Comparison of ENCODE assay signal across 2 cellular contexts in genomic region chr1:941588-942383, GRCh38.
TF ChIP-seq lines count a peak whose summit lies in the region.

No MANE protein-coding gene starts in this region.

TF ChIP-seq in A549, 52 proteins besides CTCF, POLR2A, EP300 and RAD21:
- TF ChIP-seq GATA3 (IDR thresholded peaks at IDR 0.05; ENCODE audit: borderline replicate concordance) (peak; percentile 16; the same call in 1 of the 2 replicates), HOXA7 (CRISPR knock-in tag; IDR thresholded peaks at IDR 0.05) (0 out of 2 replicates have a peak, but pooled peaks have one; percentile 43), HOXB5 (CRISPR knock-in tag; IDR thresholded peaks at IDR 0.05) (no peak), EHF (CRISPR knock-in tag; IDR thresholded peaks at IDR 0.05) (no peak), NR3C1 (IDR thresholded peaks at IDR 0.05) (no peak), SMC3 (IDR thresholded peaks at IDR 0.05) (0 out of 3 replicates have a peak, but pooled peaks have one; percentile 6), TFCP2L1 (CRISPR knock-in tag; IDR thresholded peaks at IDR 0.05) (no peak), PBX3 (IDR thresholded peaks at IDR 0.05) (peak; percentile 64; the same call in 1 of the 2 replicates), RCOR1 (IDR thresholded peaks at IDR 0.05; ENCODE audit: low read depth, low read length) (no peak), MYC (IDR thresholded peaks at IDR 0.05; ENCODE audit: borderline replicate concordance, low read length) (peak; percentile 49; the same call in 1 of the 2 replicates), JUN (IDR thresholded peaks at IDR 0.05) (peak; percentile 50 to 93; a peak in 4 of 5 replicates)
- TF ChIP-seq, protein P1, sequence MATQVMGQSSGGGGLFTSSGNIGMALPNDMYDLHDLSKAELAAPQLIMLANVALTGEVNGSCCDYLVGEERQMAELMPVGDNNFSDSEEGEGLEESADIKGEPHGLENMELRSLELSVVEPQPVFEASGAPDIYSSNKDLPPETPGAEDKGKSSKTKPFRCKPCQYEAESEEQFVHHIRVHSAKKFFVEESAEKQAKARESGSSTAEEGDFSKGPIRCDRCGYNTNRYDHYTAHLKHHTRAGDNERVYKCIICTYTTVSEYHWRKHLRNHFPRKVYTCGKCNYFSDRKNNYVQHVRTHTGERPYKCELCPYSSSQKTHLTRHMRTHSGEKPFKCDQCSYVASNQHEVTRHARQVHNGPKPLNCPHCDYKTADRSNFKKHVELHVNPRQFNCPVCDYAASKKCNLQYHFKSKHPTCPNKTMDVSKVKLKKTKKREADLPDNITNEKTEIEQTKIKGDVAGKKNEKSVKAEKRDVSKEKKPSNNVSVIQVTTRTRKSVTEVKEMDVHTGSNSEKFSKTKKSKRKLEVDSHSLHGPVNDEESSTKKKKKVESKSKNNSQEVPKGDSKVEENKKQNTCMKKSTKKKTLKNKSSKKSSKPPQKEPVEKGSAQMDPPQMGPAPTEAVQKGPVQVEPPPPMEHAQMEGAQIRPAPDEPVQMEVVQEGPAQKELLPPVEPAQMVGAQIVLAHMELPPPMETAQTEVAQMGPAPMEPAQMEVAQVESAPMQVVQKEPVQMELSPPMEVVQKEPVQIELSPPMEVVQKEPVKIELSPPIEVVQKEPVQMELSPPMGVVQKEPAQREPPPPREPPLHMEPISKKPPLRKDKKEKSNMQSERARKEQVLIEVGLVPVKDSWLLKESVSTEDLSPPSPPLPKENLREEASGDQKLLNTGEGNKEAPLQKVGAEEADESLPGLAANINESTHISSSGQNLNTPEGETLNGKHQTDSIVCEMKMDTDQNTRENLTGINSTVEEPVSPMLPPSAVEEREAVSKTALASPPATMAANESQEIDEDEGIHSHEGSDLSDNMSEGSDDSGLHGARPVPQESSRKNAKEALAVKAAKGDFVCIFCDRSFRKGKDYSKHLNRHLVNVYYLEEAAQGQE (IDR thresholded peaks at IDR 0.05), result no peak
- TF ChIP-seq, protein P2, sequence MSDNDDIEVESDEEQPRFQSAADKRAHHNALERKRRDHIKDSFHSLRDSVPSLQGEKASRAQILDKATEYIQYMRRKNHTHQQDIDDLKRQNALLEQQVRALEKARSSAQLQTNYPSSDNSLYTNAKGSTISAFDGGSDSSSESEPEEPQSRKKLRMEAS (IDR thresholded peaks at IDR 0.05), result peak; percentile 54

TF ChIP-seq in GM12891, 5 proteins besides CTCF, POLR2A, EP300 and RAD21 (continued from another document):
- no peak for TF ChIP-seq POLR2AphosphoS5 (IDR thresholded peaks at IDR 0.05; ENCODE audit: low read depth, low read length)
- TF ChIP-seq PAX5 (IDR thresholded peaks at IDR 0.05; ENCODE audit: insufficient read depth, low read length, severe bottlenecking), result no peak
- TF ChIP-seq POU2F2 (IDR thresholded peaks at IDR 0.05; ENCODE audit: low read depth, low read length), result no peak
- no peak for TF ChIP-seq TAF1 (IDR thresholded peaks at IDR 0.05; ENCODE audit: low read depth, low read length)
